ENCODE assay signal across 8 cellular contexts in the genomic region with DNA sequence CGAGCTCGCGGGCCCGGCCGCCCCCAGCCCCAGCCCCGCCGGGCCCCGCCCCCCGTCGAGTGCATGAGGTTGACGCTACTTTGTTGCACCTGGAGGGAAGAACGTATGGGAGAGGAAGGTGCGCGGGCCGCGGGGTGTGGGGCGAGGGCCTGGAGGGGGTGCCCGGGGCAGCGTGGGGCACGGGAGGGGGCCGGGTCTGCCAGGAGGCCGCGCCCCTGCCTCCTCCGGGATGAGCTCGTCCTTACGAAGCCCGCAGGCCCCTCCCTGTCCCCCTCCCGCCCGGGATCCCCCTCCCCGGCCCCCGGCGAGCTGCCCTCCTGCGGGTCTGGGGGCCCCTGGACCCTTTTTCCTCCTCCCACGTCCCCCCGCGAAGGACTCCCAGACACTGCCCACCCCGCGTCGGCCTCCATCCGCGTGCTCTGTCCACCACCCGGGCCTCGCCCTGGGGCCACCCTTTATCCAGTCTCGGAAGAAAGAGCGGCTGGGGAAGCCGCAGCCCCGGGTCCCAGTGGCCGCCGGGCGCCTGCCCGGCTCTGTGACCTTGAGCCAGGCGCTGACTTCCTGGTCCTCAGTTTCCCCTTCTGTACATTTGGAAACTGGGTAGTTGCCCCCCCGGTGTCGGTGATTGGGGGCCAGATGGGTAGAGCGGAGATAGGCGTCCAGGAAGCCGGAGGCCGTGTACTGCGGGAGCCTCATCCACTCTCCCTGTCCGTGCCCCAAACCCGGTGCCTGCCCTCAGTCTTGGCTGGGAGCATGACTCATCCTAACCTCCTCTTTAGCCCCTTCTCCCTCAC. TPM values are rescaled to one million over a fixed set of nuclear protein-coding genes. Genes with fewer than 3 reads are reported as not detected.
A peak's percentile ranks its signal among the peaks of the same experiment; 100 is the strongest.
DNase-seq lines count a peak whose midpoint lies in the region; ATAC-seq and TF ChIP-seq lines count a peak whose summit lies in the region.

No MANE protein-coding gene starts in this region.

- H3K36me3 ChIP-seq in CD8-positive, alpha-beta memory T cell (ENCODE audit: insufficient read depth, low read length): no peaks in the 10 kb centered on the region
- peaks cover 5% of the 10 kb centered on the region for H3K36me3 ChIP-seq in mammary epithelial cell (ENCODE audit: insufficient read depth, low read length)

- POLR2A ChIA-PET in CD8-positive, alpha-beta memory T cell (lab: Charles Lee): interaction anchor here (1.3 to 2.5 kb wide), 2 partner anchors 10 to 90 kb away, joined by 11 to 17 read pairs; a partner anchor contains a TSS

- intact Hi-C loops in mammary epithelial cell (cut with micrococcal nuclease): loop anchor here (1.0 to 2.0 kb wide), 3 partner anchors 10 to 90 kb away; a partner anchor contains a TSS

- CTCF ChIA-PET in CD8-positive, alpha-beta memory T cell (lab: Charles Lee): interaction anchor here (0.7 to 2.6 kb wide), 5 partner anchors 9 to 317 kb away, joined by 3 to 8 read pairs (median 4); a partner anchor contains a TSS
- CTCF ChIA-PET in mammary epithelial cell (lab: Charles Lee; ENCODE audit: low non-redundant PET): no interaction called here

- peak overlapping the region in 7 of 8 donors; percentile 12 to 94 (median 68) for H3K27ac Mint-ChIP-seq in CD8-positive, alpha-beta memory T cell
- peak overlapping the region; percentile 85 for H3K27ac Mint-ChIP-seq in stimulated activated effector memory CD8-positive, alpha-beta T cell treated with anti-CD3 and anti-CD28 coated beads, Interleukin-12 subunit alpha, Interleukin-12 subunit beta, amount 100 ng/mL, for 72 hours

- in situ Hi-C loops in mammary epithelial cell (cut with MboI; ENCODE audit: low sequenced_read_pairs in 2 of 2): no loop called here

- peaks cover 0 to 16% (median 0%) of the 10 kb centered on the region in 3 donors for H3K36me3 Mint-ChIP-seq in CD8-positive, alpha-beta memory T cell
- H3K36me3 Mint-ChIP-seq in stimulated activated effector memory CD8-positive, alpha-beta T cell treated with anti-CD3 and anti-CD28 coated beads, Interleukin-12 subunit alpha, Interleukin-12 subunit beta, amount 100 ng/mL, for 72 hours: peaks cover 37% of the 10 kb centered on the region

- H4K20me1 ChIP-seq in mammary epithelial cell (ENCODE audit: insufficient read depth, low read length): no peaks in the 10 kb centered on the region

- H3K9me3 ChIP-seq in CD8-positive, alpha-beta memory T cell (ENCODE audit: low read length): no peaks in the 10 kb centered on the region
- no peaks in the 10 kb centered on the region for H3K9me3 ChIP-seq in mammary epithelial cell (replicated peaks; ENCODE audit: insufficient read depth, low read length)

- dilution Hi-C loops in mammary epithelial cell (cut with HindIII; ENCODE audit: low sequenced_read_pairs): no loop called here

- peaks cover 15% of the 10 kb centered on the region for H3K4me1 ChIP-seq in CD8-positive, alpha-beta memory T cell (ENCODE audit: insufficient read depth, low read length)
- peaks cover 21% of the 10 kb centered on the region for H3K4me1 ChIP-seq in mammary epithelial cell (ENCODE audit: insufficient read depth, low read length)

- peak overlapping the region; percentile 66 for H3K9ac ChIP-seq in mammary epithelial cell (ENCODE audit: insufficient read depth, low read length)

- 3% methylated on average over 6 of the region's 61 CpGs for WGBS in mammary epithelial cell (ENCODE audit: low coverage, missing lambda C conversion rate)

- H3K27me3 Mint-ChIP-seq in CD8-positive, alpha-beta memory T cell: no peaks in the 10 kb centered on the region

- peaks cover 10 to 19% (median 14%) of the 10 kb centered on the region in 3 donors for H3K4me1 Mint-ChIP-seq in CD8-positive, alpha-beta memory T cell
- H3K4me1 Mint-ChIP-seq in stimulated activated effector memory CD8-positive, alpha-beta T cell treated with anti-CD3 and anti-CD28 coated beads, Interleukin-12 subunit alpha, Interleukin-12 subunit beta, amount 100 ng/mL, for 72 hours: peaks cover 22% of the 10 kb centered on the region

- BruUV-seq in mammary epithelial cell (replicated peaks; lab: Mats Ljungman, UMichigan): no TSS peak

- H3K27ac ChIP-seq in CD8-positive, alpha-beta memory T cell (ENCODE audit: low read depth, low read length): peak overlapping the region; percentile 38
- H3K27ac ChIP-seq in mammary epithelial cell (ENCODE audit: insufficient read depth, low read depth, low read length): peak overlapping the region; percentile 75

- DNase-seq in CD8-positive, alpha-beta memory T cell: peak in 2 of 5 donors; percentile 13 to 79
- DNase-seq in RPMI8226: peak; percentile 83
- DNase-seq in mammary epithelial cell: peak; percentile 51
- peak; percentile 75 for DNase-seq in left kidney (ENCODE audit: low read depth, low spot score)
- DNase-seq in stimulated activated effector memory CD8-positive, alpha-beta T cell treated with anti-CD3 and anti-CD28 coated beads, Interleukin-12 subunit alpha, Interleukin-12 subunit beta, amount 100 ng/mL, for 72 hours (ENCODE audit: low spot score in 2 of 2): peak in 1 of 2 donors; percentile 67

- no peak for TF ChIP-seq CTCF in mammary epithelial cell (conservative IDR thresholded peaks at IDR 0.05 in 1 of 2, IDR thresholded peaks at IDR 0.05 in 1 of 2; ENCODE audit: extremely low read depth in 1 of 2, insufficient read depth in 1 of 2, low read depth in 1 of 2, low read length in 2 of 2)

- H3K4me3 Mint-ChIP-seq in CD8-positive, alpha-beta memory T cell: peak overlapping the region; percentile 74 to 92 (median 84)
- H3K4me3 Mint-ChIP-seq in stimulated activated effector memory CD8-positive, alpha-beta T cell treated with anti-CD3 and anti-CD28 coated beads, Interleukin-12 subunit alpha, Interleukin-12 subunit beta, amount 100 ng/mL, for 72 hours: peak overlapping the region; percentile 89

- ATAC-seq in GM19455 (IDR thresholded peaks at IDR 0.05; ENCODE audit: unreplicated experiment) (peak; percentile 63), HG03565 (IDR thresholded peaks at IDR 0.05; ENCODE audit: unreplicated experiment) (peak; percentile 22), HG03469 (IDR thresholded peaks at IDR 0.05; ENCODE audit: unreplicated experiment) (no peak)
- peak; percentile 70 for ATAC-seq in stimulated activated effector memory CD8-positive, alpha-beta T cell treated with anti-CD3 and anti-CD28 coated beads, Interleukin-12 subunit alpha, Interleukin-12 subunit beta, amount 100 ng/mL, for 72 hours

- no peaks in the 10 kb centered on the region for H3K27me3 ChIP-seq in CD8-positive, alpha-beta memory T cell (ENCODE audit: insufficient read depth, low read length, poor library complexity, severe bottlenecking)
- H3K27me3 ChIP-seq in mammary epithelial cell (ENCODE audit: insufficient read depth, low read length): no peaks in the 10 kb centered on the region

- H3K79me2 ChIP-seq in mammary epithelial cell (ENCODE audit: insufficient read depth, low read length): peaks cover 20% of the 10 kb centered on the region

- peak overlapping the region; percentile 81 for H2AFZ ChIP-seq in mammary epithelial cell (ENCODE audit: low read depth, low read length)

- peak overlapping the region; percentile 90 for H3K4me2 ChIP-seq in mammary epithelial cell (ENCODE audit: insufficient read depth, low read depth, low read length)

- peak overlapping the region; percentile 55 for H3K4me3 ChIP-seq in CD8-positive, alpha-beta memory T cell (ENCODE audit: low read length)
- peak overlapping the region; percentile 56 to 94 (median 62) for H3K4me3 ChIP-seq in mammary epithelial cell (replicated peaks in 1 of 3; ENCODE audit: insufficient read depth in 1 of 3, low read depth in 2 of 3, low read length in 3 of 3)

- H3K9me3 Mint-ChIP-seq in CD8-positive, alpha-beta memory T cell: no peaks in the 10 kb centered on the region
- H3K9me3 Mint-ChIP-seq in stimulated activated effector memory CD8-positive, alpha-beta T cell treated with anti-CD3 and anti-CD28 coated beads, Interleukin-12 subunit alpha, Interleukin-12 subunit beta, amount 100 ng/mL, for 72 hours: no peaks in the 10 kb centered on the region

RNA-seq across cellular contexts. Expression of a gene that starts 0.5 kb away (rescaled TPM):
- 10 to 100 TPM; 23.1 to 23.6 TPM for total RNA-seq in CD8-positive, alpha-beta memory T cell
- polyA plus RNA-seq in CD8-positive, alpha-beta memory T cell: 10.1 TPM
- total RNA-seq in mammary epithelial cell: 10 to 100 TPM; 23.8 to 31.0 TPM
- polyA plus RNA-seq in mammary epithelial cell: 28.3 TPM
- polyA minus RNA-seq in mammary epithelial cell: 103 TPM

RNA-seq across cellular contexts. Expression of a gene that starts 56.2 kb away (rescaled TPM):
- total RNA-seq in CD8-positive, alpha-beta memory T cell: not detected
- not detected for polyA plus RNA-seq in CD8-positive, alpha-beta memory T cell
- under 1 TPM in 1 of 2 donors, not detected in 1; 0.50 TPM for total RNA-seq in mammary epithelial cell
- polyA plus RNA-seq in mammary epithelial cell: not detected
- not detected for polyA minus RNA-seq in mammary epithelial cell
